ENCODE assay signal across 1 cellular context in genomic region chr19:4018775-4019504, GRCh38.
TF ChIP-seq lines count a peak whose summit lies in the region.

No MANE protein-coding gene starts in this region.

TF ChIP-seq in SK-N-SH treated with all-trans-retinoic acid at 6 μM for 48 hours, 23 proteins besides CTCF, POLR2A, EP300 and RAD21 (continued from another document):
- TF ChIP-seq PATZ1 (CRISPR knock-in tag; IDR thresholded peaks at IDR 0.05; ENCODE audit: borderline replicate concordance) (no peak), CSRNP3 (CRISPR knock-in tag; IDR thresholded peaks at IDR 0.05) (no peak), TSHZ2 (CRISPR knock-in tag; IDR thresholded peaks at IDR 0.05) (no peak)
TF ChIP-seq in SK-N-SH treated with all-trans-retinoic acid at 6 μM for 48 hours: peak in this region for 0.
